Comparison of ENCODE assay signal across 18 cellular contexts in the genomic region with DNA sequence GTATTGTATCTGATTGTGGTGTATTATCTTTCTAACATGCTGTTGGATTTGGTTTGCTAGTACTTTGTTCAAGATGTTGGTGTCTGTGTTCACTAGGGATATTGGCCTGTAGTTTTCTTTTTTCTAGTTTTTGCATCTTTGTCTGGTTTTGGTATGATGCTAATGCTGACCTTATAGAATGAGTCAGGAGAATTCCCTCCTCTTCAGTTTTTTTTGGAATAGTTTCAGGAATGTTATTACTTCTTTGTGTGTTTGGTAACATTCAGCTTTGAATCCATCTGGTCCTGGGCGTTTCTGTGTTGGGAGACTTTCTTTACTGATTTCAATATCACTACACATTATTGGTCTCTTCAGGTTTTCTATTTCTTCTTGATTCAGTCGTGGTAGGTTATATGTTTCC.
DNase-seq lines count a peak whose midpoint lies in the region; ATAC-seq and TF ChIP-seq lines count a peak whose summit lies in the region.
"Had no signal": no experiment of that assay in that cellular context is flagged by ENCODE, and none has a peak within 500 bp of the region (broad histone marks: within the 10 kb centered on the region; RNA-seq: fewer than 3 reads in every experiment).

No MANE protein-coding gene starts in this region.

- no peak overlapping the region for H2AK5ac ChIP-seq in trophoblast cell (ENCODE audit: low read length)

- no peak overlapping the region for H3K4me3 ChIP-seq in AG04450 (ENCODE audit: low read depth, low read length)
- no peak overlapping the region for H3K4me3 ChIP-seq in brain microvascular endothelial cell (ENCODE audit: low read depth, low read length)
- H3K4me3 ChIP-seq in trophoblast cell (ENCODE audit: low read depth, low read length) = no peak overlapping the region
- H3K4me3 ChIP-seq: esophagus muscularis mucosa, sigmoid colon, uterus had no signal

- no peak overlapping the region for H3K4me2 ChIP-seq in trophoblast cell (ENCODE audit: low read length)

- no peak overlapping the region for H3K18ac ChIP-seq in trophoblast cell (ENCODE audit: low read length)

- H3K36me3 ChIP-seq in brain microvascular endothelial cell (replicated peaks) (no peaks in the 10 kb centered on the region), trophoblast cell (ENCODE audit: control insufficient read depth in 1 of 2, insufficient read depth in 2 of 2, low read length in 2 of 2) (peaks cover 0 to 2% of the 10 kb centered on the region in 2 experiments)
- H3K36me3 ChIP-seq: uterus had no signal

- H3K27me3 ChIP-seq in AG04450 (ENCODE audit: control insufficient read depth, insufficient read depth, low read length) = no peaks in the 10 kb centered on the region
- no peaks in the 10 kb centered on the region for H3K27me3 ChIP-seq in brain microvascular endothelial cell (replicated peaks)
- no peaks in the 10 kb centered on the region for H3K27me3 ChIP-seq in trophoblast cell (ENCODE audit: insufficient read depth, low read length)
- H3K27me3 ChIP-seq: esophagus muscularis mucosa, sigmoid colon, uterus had no signal

- CTCF ChIA-PET in AG04450 (lab: Charles Lee) = interaction anchor here (0.8 kb wide), 1 partner anchor 23 kb away, joined by 3 read pairs; no protein-coding TSS in a partner anchor

- no peaks in the 10 kb centered on the region for H3K27me3 Mint-ChIP-seq in HFFc6 (ENCODE audit: insufficient read depth)
- H3K27me3 Mint-ChIP-seq in natural killer cell (ENCODE audit: low read depth in 2 of 2) = no peaks in the 10 kb centered on the region
- H3K27me3 Mint-ChIP-seq: activated CD4-positive, alpha-beta T cell treated with anti-CD3 and anti-CD28 coated beads for 36 hours had no signal

- H3K4me1 ChIP-seq in trophoblast cell (ENCODE audit: control insufficient read depth in 1 of 2, insufficient read depth in 2 of 2, low read length in 2 of 2) = no peaks in the 10 kb centered on the region
- H3K4me1 ChIP-seq: esophagus muscularis mucosa, sigmoid colon, uterus had no signal

- H3K9me3 Mint-ChIP-seq in HFFc6 (no peaks in the 10 kb centered on the region), natural killer cell (peaks cover 0 to 2% of the 10 kb centered on the region in 2 donors)

- peak overlapping the region; percentile 18 for H3K4me3 Mint-ChIP-seq in HFFc6
- H3K4me3 Mint-ChIP-seq in natural killer cell = no peak overlapping the region
- H3K4me3 Mint-ChIP-seq: activated CD4-positive, alpha-beta T cell treated with anti-CD3 and anti-CD28 coated beads for 36 hours; T-helper 2 cell treated with Interferon-gamma antibody and Interleukin-4, amounts not matched to agents 5 μg/mL and 100 μg/mL, for 36 hours had no signal

- POLR2A ChIA-PET in AG04450 (lab: Yijun Ruan, JAX) = no interaction called here

- no peak overlapping the region for H2BK12ac ChIP-seq in trophoblast cell (ENCODE audit: low read length)

- no peaks in the 10 kb centered on the region for H3K79me1 ChIP-seq in trophoblast cell (ENCODE audit: low read length)

- no peak overlapping the region for H4K8ac ChIP-seq in trophoblast cell (ENCODE audit: low read depth, low read length)

- no peak overlapping the region for H3K4ac ChIP-seq in trophoblast cell (ENCODE audit: low read depth, low read length)

- no peak overlapping the region for H4K91ac ChIP-seq in trophoblast cell (ENCODE audit: low read depth, low read length)

- peaks cover 24% of the 10 kb centered on the region for H3K4me1 Mint-ChIP-seq in HFFc6 (ENCODE audit: low read depth)
- H3K4me1 Mint-ChIP-seq in natural killer cell = peaks cover 5 to 19% of the 10 kb centered on the region in 2 donors

- no peak overlapping the region for H3K9ac ChIP-seq in trophoblast cell (ENCODE audit: low read length)

- no peak overlapping the region for H4K12ac ChIP-seq in trophoblast cell (ENCODE audit: low read depth, low read length)

- DNase-seq in AG04450 (ENCODE audit: low read depth, low spot score) (peak; percentile 53), HFFc6 (peak; percentile 64), brain microvascular endothelial cell (peak; percentile 59), hepatic stellate cell (ENCODE audit: low spot score) (peak; percentile 54), GM13977 (ENCODE audit: low spot score) (no peak), natural killer cell (no peak), trophoblast cell (no peak)
- DNase-seq: ACHN; activated CD4-positive, alpha-beta T cell treated with anti-CD3 and anti-CD28 coated beads for 36 hours; cortex of kidney; NK-92 treated with Interleukin-12 subunit alpha and Interleukin-12 subunit beta, amount 100 ng/mL, for 24 hours; SIG-M5; sigmoid colon; stimulated activated naive CD4-positive, alpha-beta T cell treated with Interleukin-2 at 50 U/mL for 16 hours; uterus had no signal

- no CpG with 5 or more reads among the region's 2 CpGs for WGBS in trophoblast cell (ENCODE audit: extremely low coverage, insufficient coverage, insufficient read length)

- intact Hi-C loops in natural killer cell (cut with micrococcal nuclease) = no loop called here

- ATAC-seq in GM21390 (IDR thresholded peaks at IDR 0.05; ENCODE audit: unreplicated experiment) (no peak), natural killer cell (no peak)
- ATAC-seq: activated CD4-positive, alpha-beta T cell treated with anti-CD3 and anti-CD28 coated beads for 36 hours had no signal

- H3K79me2 ChIP-seq in trophoblast cell (ENCODE audit: control insufficient read depth, insufficient read depth, low read length, poor library complexity) = no peaks in the 10 kb centered on the region

- H3K9me3 ChIP-seq in AG04450 (ENCODE audit: control insufficient read depth, insufficient read depth, low read length) (no peaks in the 10 kb centered on the region), trophoblast cell (ENCODE audit: insufficient read depth, low read depth, low read length) (no peaks in the 10 kb centered on the region)

- in situ Hi-C loops in brain microvascular endothelial cell (cut with HindIII; ENCODE audit: low pct_ligation_motif_present, low sequenced_read_pairs) (no loop called here), GM13977 (cut with MboI; ENCODE audit: low pct_unique_long_range_greater_than_20kb, low sequenced_read_pairs, unreplicated experiment) (no loop called here)

- no peak overlapping the region for H2BK120ac ChIP-seq in trophoblast cell (ENCODE audit: insufficient read depth, low read length, poor library complexity)

- no peak overlapping the region for H3K27ac ChIP-seq in AG04450 (ENCODE audit: low read depth, low read length)
- H3K27ac ChIP-seq in brain microvascular endothelial cell = peak overlapping the region; percentile 63
- no peak overlapping the region for H3K27ac ChIP-seq in trophoblast cell (ENCODE audit: low read depth, low read length)
- H3K27ac ChIP-seq: esophagus muscularis mucosa, sigmoid colon, uterus had no signal

- H3K36me3 Mint-ChIP-seq in HFFc6 (ENCODE audit: low read depth) = peaks cover 13% of the 10 kb centered on the region
- H3K36me3 Mint-ChIP-seq in natural killer cell = peaks cover 31% of the 10 kb centered on the region

- H2AFZ ChIP-seq in trophoblast cell (ENCODE audit: insufficient read depth, low read length, poor library complexity) = no peak overlapping the region

- TF ChIP-seq CTCF in AG04450 (IDR thresholded peaks at IDR 0.05; ENCODE audit: low read depth, low read length) (no peak), HFFc6 (IDR thresholded peaks at IDR 0.05) (no peak), brain microvascular endothelial cell (IDR thresholded peaks at IDR 0.05; ENCODE audit: low read depth, low read length, missing control alignments) (no peak), GM13977 (IDR thresholded peaks at IDR 0.05; ENCODE audit: extremely low read depth, insufficient read depth, missing control alignments) (no peak), natural killer cell (IDR thresholded peaks at IDR 0.05) (no peak)

- H3K23ac ChIP-seq in trophoblast cell (ENCODE audit: low read length) = no peak overlapping the region

- H3K27ac Mint-ChIP-seq in HFFc6 (peak overlapping the region; percentile 46; the same call in 1 of the 2 replicates), natural killer cell (no peak overlapping the region)
- H3K27ac Mint-ChIP-seq: activated CD4-positive, alpha-beta T cell treated with anti-CD3 and anti-CD28 coated beads for 36 hours; T-helper 2 cell treated with Interferon-gamma antibody and Interleukin-4, amounts not matched to agents 5 μg/mL and 100 μg/mL, for 36 hours had no signal

- no peak overlapping the region for H2BK5ac ChIP-seq in trophoblast cell (ENCODE audit: low read depth, low read length, poor library complexity)

- H3K14ac ChIP-seq in trophoblast cell (ENCODE audit: low read length) = no peak overlapping the region

Comparison
In these comparisons a context has a peak if more than half of its experiments do, and no peak if none do; other contexts are left out.
1. DNase-seq: peak in AG04450 (single experiment), HFFc6 (single experiment), brain microvascular endothelial cell (single experiment) and hepatic stellate cell (single experiment); none in GM13977 (single experiment), natural killer cell (single experiment) and trophoblast cell (0 of 2).